Comparison of ENCODE assay signal across 18 cellular contexts in genomic region chr12:129276408-129277042, GRCh38.
DNase-seq lines count a peak whose midpoint lies in the region; ATAC-seq and TF ChIP-seq lines count a peak whose summit lies in the region.
"Had no signal": no experiment of that assay in that cellular context is flagged by ENCODE, and none has a peak within 500 bp of the region (broad histone marks: within the 10 kb centered on the region; RNA-seq: fewer than 3 reads in every experiment).

No MANE protein-coding gene starts in this region.

- no peak overlapping the region for H3K27ac ChIP-seq in testis

- H3K27me3 ChIP-seq in testis, result no peaks in the 10 kb centered on the region

- intact Hi-C loops in testis (cut with DNase I; ENCODE audit: low total_unique reads), result no loop called here
- intact Hi-C loops in left ventricle myocardium superior (cut with micrococcal nuclease), result no loop called here

- no peaks in the 10 kb centered on the region for H3K36me3 ChIP-seq in testis (ENCODE audit: low read depth, missing control alignments)

- H3K4me1 ChIP-seq in testis, result no peaks in the 10 kb centered on the region

- ATAC-seq in left lobe of liver, result peak; percentile 55
- ATAC-seq in left ventricle myocardium superior, result no peak
- ATAC-seq in GM21717 (IDR thresholded peaks at IDR 0.05; ENCODE audit: unreplicated experiment), result no peak
- no peak for ATAC-seq in GM21619 (IDR thresholded peaks at IDR 0.05; ENCODE audit: unreplicated experiment)
- ATAC-seq: Panc1 had no signal

- no peak for TF ChIP-seq POLR2A in testis (IDR thresholded peaks at IDR 0.05)

- H3K4me3 ChIP-seq in testis, result no peak overlapping the region

- WGBS in testis, 2 donors, result 27 to 32% methylated on average over 9 of the region's 9 CpGs

- H3K9me3 ChIP-seq in testis, result no peaks in the 10 kb centered on the region
- H3K9me3 ChIP-seq: SK-N-SH had no signal

- TF ChIP-seq CTCF in testis (IDR thresholded peaks at IDR 0.05), result no peak

- peak; percentile 10 for DNase-seq in NCI-H510A treated with DMSO at 0.1 percent for 48 hours (lab: John Stamatoyannopoulos, UW)
- no peak for DNase-seq in NCI-H510A (lab: John Stamatoyannopoulos, UW)
- peak; percentile 1 for DNase-seq in OCI-M1 (lab: John Stamatoyannopoulos, UW)
- DNase-seq in left lobe of liver (ENCODE audit: low spot score), result no peak
- DNase-seq in testis, result peak; percentile 68
- no peak for DNase-seq in left ventricle myocardium superior
- DNase-seq: GDM1; Kasumi-1; NCI-H1417 treated with DMSO at 0.1 percent for 48 hours; NCI-H2029; NCI-H226; NCI-H748 treated with DMSO at 0.1 percent for 48 hours; NK-92 treated with Interleukin-12 subunit alpha and Interleukin-12 subunit beta, amount 100 ng/mL, for 24 hours; SIG-M5; SK-N-SH had no signal

Comparison
In these comparisons a context has a peak if more than half of its experiments do, and no peak if none do; other contexts are left out.
1. DNase-seq: peak in NCI-H510A treated with DMSO at 0.1 percent for 48 hours (single experiment), OCI-M1 (single experiment) and testis (single experiment); none in NCI-H510A (single experiment), left lobe of liver (single experiment) and left ventricle myocardium superior (single experiment).